19 cellular contexts compared by ENCODE assay signal in the genomic region with DNA sequence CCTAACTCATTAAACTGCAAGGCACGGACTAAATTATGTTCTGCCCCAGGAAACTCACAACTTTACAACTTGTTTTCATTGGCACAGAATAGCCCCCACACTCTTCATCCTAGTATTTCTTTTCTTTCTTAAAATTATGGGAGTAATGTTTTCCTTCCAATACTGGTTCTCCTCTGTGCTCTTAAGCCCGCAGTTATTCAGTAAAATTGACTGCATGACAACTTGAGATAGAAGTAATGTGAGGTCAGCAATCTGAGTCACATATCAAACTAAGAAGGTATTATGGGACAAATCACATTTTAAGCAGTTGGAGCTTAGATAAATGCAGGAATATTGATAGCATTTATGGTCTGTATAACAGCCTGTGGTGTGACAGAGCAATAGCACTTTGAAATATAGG.
DNase-seq lines count a peak whose midpoint lies in the region; ATAC-seq and TF ChIP-seq lines count a peak whose summit lies in the region.
"Had no signal": no experiment of that assay in that cellular context is flagged by ENCODE, and none has a peak within 500 bp of the region (broad histone marks: within the 10 kb centered on the region; RNA-seq: fewer than 3 reads in every experiment).

No MANE protein-coding gene starts in this region.

- H3K27me3 Mint-ChIP-seq in nephron (ENCODE audit: low read depth) = no peaks in the 10 kb centered on the region

- no peak for DNase-seq in ascending aorta (ENCODE audit: low spot score in 2 of 2)
- DNase-seq in fibroblast of peridontal ligament (ENCODE audit: extremely low read depth) = peak; percentile 36
- DNase-seq in thoracic aorta (ENCODE audit: low spot score) = no peak
- DNase-seq in NCI-H774 (lab: John Stamatoyannopoulos, UW) = no peak
- DNase-seq: BE2C, DMS79, H7, IMR-90, NCI-H1694, NCI-H2081, NCI-H2171, NCI-H345, NCI-H524, NCI-H82, SJCRH30 had no signal

- H3K27ac Mint-ChIP-seq in nephron = peak overlapping the region; percentile 14 to 60 (median 37)

- H3K36me3 ChIP-seq in ascending aorta (no peaks in the 10 kb centered on the region), thoracic aorta (no peaks in the 10 kb centered on the region)
- H3K36me3 ChIP-seq: BE2C, SJCRH30 had no signal

- H3K36me3 Mint-ChIP-seq in nephron (ENCODE audit: low read depth) = no peaks in the 10 kb centered on the region

- peaks cover 39% of the 10 kb centered on the region for H3K4me1 Mint-ChIP-seq in nephron

- peaks cover 3% of the 10 kb centered on the region for H3K9me3 Mint-ChIP-seq in nephron

- ATAC-seq in thoracic aorta (ENCODE audit: insufficient number of reproducible peaks, low FRiP score, low read depth) = no peak
- ATAC-seq in GM19452 (IDR thresholded peaks at IDR 0.05; ENCODE audit: unreplicated experiment) = no peak
- ATAC-seq in GM18502 (IDR thresholded peaks at IDR 0.05; ENCODE audit: poor library complexity, unreplicated experiment) = no peak
- ATAC-seq: A549 had no signal

- no peak for TF ChIP-seq CTCF in ascending aorta (IDR thresholded peaks at IDR 0.05)
- TF ChIP-seq CTCF in nephron (IDR thresholded peaks at IDR 0.05; ENCODE audit: unreplicated experiment in 3 of 3) = no peak
- no peak for TF ChIP-seq CTCF in thoracic aorta (IDR thresholded peaks at IDR 0.05)

- intact Hi-C loops in ascending aorta (cut with DNase I) = loop anchor here (10.0 kb wide), 1 partner anchor 67 kb away; no protein-coding TSS in a partner anchor

- H3K4me3 ChIP-seq in ascending aorta (no peak overlapping the region), thoracic aorta (peak overlapping the region; percentile 47)
- H3K4me3 ChIP-seq: A549, SJCRH30 had no signal

- H3K4me3 Mint-ChIP-seq in nephron = peak overlapping the region in 1 of 3 experiments; percentile 17

- H3K4me1 ChIP-seq in ascending aorta (peaks cover 0 to 23% of the 10 kb centered on the region in 2 donors), thoracic aorta (ENCODE audit: control insufficient read depth in 1 of 2, low read depth in 2 of 2) (peaks cover 20 to 46% of the 10 kb centered on the region in 2 donors)
- H3K4me1 ChIP-seq: A549, BE2C, SJCRH30 had no signal

- H3K9me3 ChIP-seq in ascending aorta = no peaks in the 10 kb centered on the region
- H3K9me3 ChIP-seq in thoracic aorta = no peaks in the 10 kb centered on the region
- H3K9me3 ChIP-seq: A549, BE2C, SJCRH30 had no signal

- peak overlapping the region; percentile 16 to 17 for H3K27ac ChIP-seq in ascending aorta
- peak overlapping the region in 1 of 2 donors; percentile 19 for H3K27ac ChIP-seq in thoracic aorta
- H3K27ac ChIP-seq: A549, SJCRH30 had no signal

- no peaks in the 10 kb centered on the region for H3K27me3 ChIP-seq in ascending aorta
- H3K27me3 ChIP-seq in thoracic aorta (replicated peaks; ENCODE audit: insufficient read depth) = no peaks in the 10 kb centered on the region
- H3K27me3 ChIP-seq: BE2C, SJCRH30 had no signal
